In genomic region chr3:177789500-177789899, GRCh38 we compare ENCODE assay signal across 17 cellular contexts.
DNase-seq lines count a peak whose midpoint lies in the region; ATAC-seq and TF ChIP-seq lines count a peak whose summit lies in the region.
"Had no signal": no experiment of that assay in that cellular context is flagged by ENCODE, and none has a peak within 500 bp of the region (broad histone marks: within the 10 kb centered on the region; RNA-seq: fewer than 3 reads in every experiment).

No MANE protein-coding gene starts in this region.

- peak overlapping the region; percentile 82; the same call in 1 of the 3 replicates for H2BK15ac ChIP-seq in IMR-90 (ENCODE audit: low read depth, low read length)

- H3K9me3 ChIP-seq in DND-41 (ENCODE audit: insufficient read depth, low read length, severe bottlenecking) (no peaks in the 10 kb centered on the region), IMR-90 (ENCODE audit: control insufficient read depth, insufficient read depth, low read length) (no peaks in the 10 kb centered on the region), hepatocyte (ENCODE audit: low read depth) (no peaks in the 10 kb centered on the region), neural progenitor cell (ENCODE audit: low read depth) (no peaks in the 10 kb centered on the region), suprapubic skin (no peaks in the 10 kb centered on the region)
- H3K9me3 ChIP-seq: SJSA1 had no signal

- no peak for DNase-seq in DND-41
- DNase-seq in IMR-90, result no peak
- peak; percentile 10 for DNase-seq in hepatocyte (ENCODE audit: low spot score)
- DNase-seq in osteocyte (ENCODE audit: extremely low spot score, unreplicated experiment), result no peak
- DNase-seq in NCI-H2227 treated with DMSO at 0.1 percent for 48 hours (lab: John Stamatoyannopoulos, UW), result no peak
- DNase-seq in D341Med (ENCODE audit: low spot score), result no peak
- DNase-seq in neural progenitor cell (ENCODE audit: low spot score), result no peak
- DNase-seq in suprapubic skin (ENCODE audit: low spot score in 2 of 2), result no peak
- DNase-seq: DMS53, H7, MV-4-11, NCI-H1417, NCI-H187 treated with DMSO at 0.1 percent for 48 hours, NCI-H446 had no signal

- no peak overlapping the region for H3K9ac ChIP-seq in DND-41 (ENCODE audit: low read depth, low read length)
- H3K9ac ChIP-seq in IMR-90 (ENCODE audit: low read depth, low read length), result no peak overlapping the region
- no peak overlapping the region for H3K9ac ChIP-seq in neural progenitor cell

- no peak overlapping the region for H3K23ac ChIP-seq in IMR-90 (ENCODE audit: low read depth, low read length)

- no peaks in the 10 kb centered on the region for H4K20me1 ChIP-seq in DND-41 (ENCODE audit: insufficient read depth, low read length)
- H4K20me1 ChIP-seq in IMR-90 (ENCODE audit: insufficient read depth, low read length), result no peaks in the 10 kb centered on the region
- H4K20me1 ChIP-seq in hepatocyte (ENCODE audit: insufficient read depth, poor library complexity, severe bottlenecking), result no peaks in the 10 kb centered on the region
- no peaks in the 10 kb centered on the region for H4K20me1 ChIP-seq in neural progenitor cell (ENCODE audit: low read depth)

- TF ChIP-seq CTCF in DND-41 (IDR thresholded peaks at IDR 0.05; ENCODE audit: borderline replicate concordance, extremely low read depth, low read length, poor library complexity, severe bottlenecking) (no peak), IMR-90 (conservative IDR thresholded peaks at IDR 0.05; ENCODE audit: low read depth, low read length) (no peak), hepatocyte (IDR thresholded peaks at IDR 0.05; ENCODE audit: poor library complexity) (no peak), osteocyte (IDR thresholded peaks at IDR 0.05) (no peak), neural progenitor cell (IDR thresholded peaks at IDR 0.05) (no peak), suprapubic skin (IDR thresholded peaks at IDR 0.05) (no peak)

- WGBS in IMR-90 (ENCODE audit: extremely low coverage in 2 of 2, insufficient read length in 1 of 2), 2 experiments, result no CpG with 5 or more reads among the region's 2 CpGs
- 55% methylated on average over 2 of the region's 2 CpGs for WGBS in hepatocyte (ENCODE audit: low lambda C conversion rate, missing lambda C conversion rate)
- WGBS in suprapubic skin, result 94% methylated on average over 2 of the region's 2 CpGs

- H3K14ac ChIP-seq in IMR-90 (replicated peaks; ENCODE audit: low read depth, low read length), result 0 out of 2 replicates have a peak overlapping the region, but pooled peaks have one; percentile 4

- H3K27ac Mint-ChIP-seq in osteocyte (ENCODE audit: unreplicated experiment) (peak overlapping the region; percentile 85), neural progenitor cell (no peak overlapping the region)
- H3K27ac Mint-ChIP-seq: CD14-positive monocyte had no signal

- peak overlapping the region; percentile 44; the same call in 1 of the 2 replicates for H2BK120ac ChIP-seq in IMR-90 (ENCODE audit: low read depth, low read length)

- intact Hi-C loops in IMR-90 (cut with micrococcal nuclease), result no loop called here

- TF ChIP-seq POLR2A in IMR-90 (IDR thresholded peaks at IDR 0.05; ENCODE audit: low read depth, low read length), result no peak
- TF ChIP-seq POLR2A in suprapubic skin (IDR thresholded peaks at IDR 0.05), result no peak

- H3K36me3 ChIP-seq in DND-41 (ENCODE audit: insufficient read depth, low read length), result no peaks in the 10 kb centered on the region
- no peaks in the 10 kb centered on the region for H3K36me3 ChIP-seq in IMR-90 (ENCODE audit: control insufficient read depth, insufficient read depth, low read length)
- no peaks in the 10 kb centered on the region for H3K36me3 ChIP-seq in hepatocyte (replicated peaks; ENCODE audit: insufficient read depth, low read depth)
- H3K36me3 ChIP-seq in neural progenitor cell, result no peaks in the 10 kb centered on the region
- no peaks in the 10 kb centered on the region for H3K36me3 ChIP-seq in suprapubic skin
- H3K36me3 ChIP-seq: SJSA1 had no signal

- TF ChIP-seq EP300 in suprapubic skin (IDR thresholded peaks at IDR 0.05), result no peak

- H3K9me3 Mint-ChIP-seq in osteocyte (ENCODE audit: unreplicated experiment) (peaks cover 2% of the 10 kb centered on the region), neural progenitor cell (no peaks in the 10 kb centered on the region)

- POLR2A ChIA-PET in IMR-90 (lab: Charles Lee; ENCODE audit: unreplicated experiment), result no interaction called here

- no peaks in the 10 kb centered on the region for H3K9me2 ChIP-seq in hepatocyte (replicated peaks; ENCODE audit: insufficient read depth)

- H2AK5ac ChIP-seq in IMR-90 (ENCODE audit: low read depth, low read length), result peak overlapping the region; percentile 11; the same call in 1 of the 2 replicates

- BruUV-seq in IMR-90 (replicated peaks; lab: Mats Ljungman, UMichigan), result no TSS peak

- H3K9me1 ChIP-seq in IMR-90 (ENCODE audit: insufficient read depth, low read length), result peaks cover 4% of the 10 kb centered on the region

- H4K8ac ChIP-seq in IMR-90 (ENCODE audit: low read depth in 2 of 2, low read length in 2 of 2), result peak overlapping the region in 1 of 2 experiments; percentile 53; a peak in 2 of 4 replicates

- H3K27me3 ChIP-seq in DND-41 (ENCODE audit: insufficient read depth, low read length, poor library complexity) (no peaks in the 10 kb centered on the region), IMR-90 (ENCODE audit: control insufficient read depth, insufficient read depth, low read length) (no peaks in the 10 kb centered on the region), hepatocyte (no peaks in the 10 kb centered on the region), neural progenitor cell (no peaks in the 10 kb centered on the region), suprapubic skin (no peaks in the 10 kb centered on the region)
- H3K27me3 ChIP-seq: SJSA1 had no signal

- 0 out of 2 replicates have a peak overlapping the region, but pooled peaks have one; percentile 23 for H3K4ac ChIP-seq in IMR-90 (ENCODE audit: low read depth, low read length)

- no peak overlapping the region for H2AFZ ChIP-seq in DND-41 (ENCODE audit: low read depth, low read length)
- H2AFZ ChIP-seq in IMR-90 (replicated peaks; ENCODE audit: low read length, poor library complexity), result no peak overlapping the region
- no peak overlapping the region for H2AFZ ChIP-seq in hepatocyte
- no peak overlapping the region for H2AFZ ChIP-seq in neural progenitor cell (replicated peaks)

- no peaks in the 10 kb centered on the region for H3K79me1 ChIP-seq in IMR-90 (ENCODE audit: low read depth in 1 of 2, low read length in 2 of 2)

- no peak overlapping the region for H3K56ac ChIP-seq in IMR-90 (ENCODE audit: extremely low read depth, insufficient read depth, low read length)

- H3K4me1 ChIP-seq in DND-41 (ENCODE audit: insufficient read depth, low read length), result peaks cover 7% of the 10 kb centered on the region
- H3K4me1 ChIP-seq in IMR-90 (ENCODE audit: control insufficient read depth, insufficient read depth, low read length), result peaks cover 7% of the 10 kb centered on the region; the same call in 1 of the 2 replicates
- H3K4me1 ChIP-seq in hepatocyte (ENCODE audit: insufficient read depth), result no peaks in the 10 kb centered on the region
- H3K4me1 ChIP-seq in neural progenitor cell, result no peaks in the 10 kb centered on the region
- no peaks in the 10 kb centered on the region for H3K4me1 ChIP-seq in suprapubic skin

- no peak overlapping the region for H3K4me3 Mint-ChIP-seq in osteocyte (ENCODE audit: unreplicated experiment)
- no peak overlapping the region for H3K4me3 Mint-ChIP-seq in neural progenitor cell
- H3K4me3 Mint-ChIP-seq: CD14-positive monocyte had no signal

- H3K4me1 Mint-ChIP-seq in osteocyte (ENCODE audit: unreplicated experiment) (peaks cover 49% of the 10 kb centered on the region), neural progenitor cell (peaks cover 5% of the 10 kb centered on the region)
- H3K4me1 Mint-ChIP-seq: CD14-positive monocyte had no signal

- peak overlapping the region; percentile 9; the same call in 1 of the 2 replicates for H3K18ac ChIP-seq in IMR-90 (ENCODE audit: low read depth, low read length)

- H2BK5ac ChIP-seq in IMR-90 (ENCODE audit: low read depth, low read length, poor library complexity, severe bottlenecking), result no peak overlapping the region

- H3K79me2 ChIP-seq in DND-41 (ENCODE audit: insufficient read depth, low read length), result no peaks in the 10 kb centered on the region
- H3K79me2 ChIP-seq in hepatocyte, result no peaks in the 10 kb centered on the region
- no peaks in the 10 kb centered on the region for H3K79me2 ChIP-seq in neural progenitor cell (ENCODE audit: low read depth)

- in situ Hi-C loops in IMR-90 (cut with MboI; ENCODE audit: low sequenced_read_pairs), result no loop called here

- H3F3A ChIP-seq in neural progenitor cell (ENCODE audit: low read depth), result no peaks in the 10 kb centered on the region

- 0 out of 2 replicates have a peak overlapping the region, but pooled peaks have one; percentile 6 for H4K91ac ChIP-seq in IMR-90 (ENCODE audit: insufficient read depth, low read depth, low read length)

- H3K27ac ChIP-seq in DND-41 (ENCODE audit: low read length) (no peak overlapping the region), IMR-90 (ENCODE audit: insufficient read depth, low read length) (no peak overlapping the region), hepatocyte (no peak overlapping the region), neural progenitor cell (no peak overlapping the region), suprapubic skin (no peak overlapping the region)
- H3K27ac ChIP-seq: RWPE1, SJSA1 had no signal

- CTCF ChIA-PET in IMR-90 (lab: Yijun Ruan, JAX), result no interaction called here

- no peak overlapping the region for H2AK9ac ChIP-seq in IMR-90 (replicated peaks; ENCODE audit: low read depth, low read length, poor library complexity)

- no peak overlapping the region for H3K4me2 ChIP-seq in DND-41 (ENCODE audit: insufficient read depth, low read length)
- no peak overlapping the region for H3K4me2 ChIP-seq in IMR-90 (ENCODE audit: low read depth, low read length)
- no peak overlapping the region for H3K4me2 ChIP-seq in hepatocyte
- no peak overlapping the region for H3K4me2 ChIP-seq in neural progenitor cell

- ATAC-seq in DND-41 (ENCODE audit: insufficient read depth, low read depth) (peak; percentile 57), IMR-90 (ENCODE audit: low read depth) (no peak)

- dilution Hi-C loops in IMR-90 (cut with HindIII; ENCODE audit: low sequenced_read_pairs, unreplicated experiment), result no loop called here

- H3K27me3 Mint-ChIP-seq in osteocyte (ENCODE audit: unreplicated experiment) (no peaks in the 10 kb centered on the region), neural progenitor cell (ENCODE audit: insufficient read depth, low read depth) (peaks cover 3% of the 10 kb centered on the region)

- no peak for TF ChIP-seq RAD21 in IMR-90 (IDR thresholded peaks at IDR 0.05; ENCODE audit: low read length)

- H2BK20ac ChIP-seq in IMR-90 (ENCODE audit: low read depth, low read length), result peak overlapping the region; percentile 79

- peak overlapping the region; percentile 46; the same call in 1 of the 2 replicates for H4K5ac ChIP-seq in IMR-90 (ENCODE audit: low read depth, low read length)

- H3K36me3 Mint-ChIP-seq in osteocyte (ENCODE audit: unreplicated experiment), result peaks cover 11% of the 10 kb centered on the region
- H3K36me3 Mint-ChIP-seq in neural progenitor cell, result no peaks in the 10 kb centered on the region
- H3K36me3 Mint-ChIP-seq: CD14-positive monocyte had no signal

- H3K4me3 ChIP-seq in DND-41 (ENCODE audit: low read depth in 1 of 2, low read length in 2 of 2) (no peak overlapping the region), IMR-90 (ENCODE audit: insufficient read depth, low read depth, low read length) (no peak overlapping the region), hepatocyte (no peak overlapping the region), neural progenitor cell (no peak overlapping the region), suprapubic skin (no peak overlapping the region)
- H3K4me3 ChIP-seq: SJSA1 had no signal
